23 cellular contexts compared by ENCODE assay signal in the genomic region with DNA sequence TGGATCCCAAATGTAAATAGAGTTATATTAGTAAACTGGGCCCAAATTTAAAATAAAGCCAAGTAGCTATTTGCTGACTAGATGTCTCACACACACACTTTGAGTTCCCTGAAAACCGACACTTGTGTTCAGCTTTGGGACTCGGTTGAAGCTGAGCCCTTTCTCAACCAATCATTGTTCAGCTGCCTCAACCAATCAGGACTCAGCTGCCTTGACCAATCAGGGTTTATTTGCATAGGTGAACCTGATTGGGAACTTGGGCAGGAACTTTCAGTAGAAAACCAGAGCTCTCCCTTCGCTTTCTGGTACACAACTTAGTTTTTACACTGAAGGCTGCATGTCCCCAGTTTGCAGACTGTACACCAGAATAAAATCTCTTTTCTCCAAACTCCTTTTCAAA.
"Had no signal": no experiment of that assay in that cellular context is flagged by ENCODE, and none has a peak within 500 bp of the region (broad histone marks: within the 10 kb centered on the region; RNA-seq: fewer than 3 reads in every experiment).

No MANE protein-coding gene starts in this region.

- H3K27ac ChIP-seq: dorsolateral prefrontal cortex, left lung, psoas muscle, skin epidermis, spleen, thoracic aorta, transverse colon, upper lobe of right lung, uterus had no signal

- DNase-seq: dorsolateral prefrontal cortex; effector CD4-positive, alpha-beta T cell; left cardiac atrium; left lung; mesendoderm; midbrain; naive thymus-derived CD4-positive, alpha-beta T cell; nephron progenitor cell; nucleus accumbens; psoas muscle; right cardiac atrium; spleen; stimulated activated CD4-positive, alpha-beta T cell treated with anti-CD3 and anti-CD28 coated beads, Interleukin-4, amount 100 ng/mL, for 4 hours; stimulated activated naive CD8-positive, alpha-beta T cell treated with anti-CD3 and anti-CD28 coated beads, Interleukin-15, Interleukin-2, amounts not matched to agents 100 U/mL and 50 U/mL, for 24 hours; substantia nigra; transverse colon; upper lobe of right lung; uterus had no signal

- H3K9me3 ChIP-seq: left lung, psoas muscle, spleen, thoracic aorta, transverse colon, upper lobe of right lung, uterus had no signal

- H3K4me1 ChIP-seq: left lung, psoas muscle, spleen, transverse colon, upper lobe of right lung, uterus had no signal

- H3K36me3 ChIP-seq: left lung, spleen, thoracic aorta, transverse colon, upper lobe of right lung, uterus had no signal

- FAIRE-seq: colon, frontal cortex had no signal

- H3K4me3 ChIP-seq: dorsolateral prefrontal cortex, left lung, psoas muscle, skin epidermis, spleen, thoracic aorta, transverse colon, upper lobe of right lung, uterus had no signal

- ATAC-seq: left cardiac atrium; left lung; naive thymus-derived CD4-positive, alpha-beta T cell; psoas muscle; right cardiac atrium; stimulated activated memory B cell treated with anti-CD40 and anti-IgM and Interleukin-4, amounts not matched to agents 10 μg/mL and 1 μg/mL and 100 μg/mL, for 72 hours; stimulated activated naive CD8-positive, alpha-beta T cell treated with anti-CD3 and anti-CD28 coated beads, Interleukin-15, Interleukin-2, amounts not matched to agents 100 U/mL and 50 U/mL, for 24 hours; upper lobe of right lung had no signal

- H3K27me3 ChIP-seq: left lung, spleen, transverse colon, upper lobe of right lung, uterus had no signal
